ENCODE assay signal across 28 cellular contexts in genomic region chr7:42125321-42125720, GRCh38.
"Had no signal": no experiment of that assay in that cellular context is flagged by ENCODE, and none has a peak within 500 bp of the region (broad histone marks: within the 10 kb centered on the region; RNA-seq: fewer than 3 reads in every experiment).

No MANE protein-coding gene starts in this region.

- H3K27me3 Mint-ChIP-seq: activated CD4-positive, alpha-beta memory T cell treated with anti-CD3 and anti-CD28 coated beads, Interleukin-2, amount 10 ng/mL, durations not matched to agents 7 days and 5 days; activated naive CD4-positive, alpha-beta T cell treated with anti-CD3 and anti-CD28 coated beads, Interleukin-2, amount 10 ng/mL, durations not matched to agents 7 days and 5 days; activated naive CD8-positive, alpha-beta T cell treated with anti-CD3 and anti-CD28 coated beads, Interleukin-2, amount 10 ng/mL, durations not matched to agents 7 days and 5 days; dendritic cell treated with granulocyte-macrophage colony-stimulating factor and Interleukin-4, amounts not matched to agents 40 ng/mL and 50 ng/mL, for 4 days had no signal

- H3K4me1 ChIP-seq: ascending aorta, left ventricle myocardium inferior, prostate gland, stomach had no signal

- H3K27ac Mint-ChIP-seq: activated CD4-positive, alpha-beta memory T cell treated with anti-CD3 and anti-CD28 coated beads, Interleukin-2, amount 10 ng/mL, durations not matched to agents 7 days and 5 days; activated CD4-positive, alpha-beta T cell treated with anti-CD3 and anti-CD28 coated beads, Interleukin-2, amount 10 ng/mL, durations not matched to agents 7 days and 5 days; activated naive CD4-positive, alpha-beta T cell treated with anti-CD3 and anti-CD28 coated beads, Interleukin-2, amount 10 ng/mL, durations not matched to agents 7 days and 5 days; activated naive CD8-positive, alpha-beta T cell treated with anti-CD3 and anti-CD28 coated beads, Interleukin-2, amount 10 ng/mL, durations not matched to agents 7 days and 5 days; activated T-cell treated with anti-CD3 and anti-CD28 coated beads, Interleukin-2, amount 50 U/mL, for 24 hours; dendritic cell treated with granulocyte-macrophage colony-stimulating factor and Interleukin-4, amounts not matched to agents 40 ng/mL and 50 ng/mL, for 4 days; naive thymus-derived CD4-positive, alpha-beta T cell; stimulated activated memory B cell treated with anti-CD40 and anti-IgM and Interleukin-4, amounts not matched to agents 10 μg/mL and 1 μg/mL and 100 μg/mL, for 72 hours had no signal

- H3K36me3 Mint-ChIP-seq: activated naive CD4-positive, alpha-beta T cell treated with anti-CD3 and anti-CD28 coated beads, Interleukin-2, amount 10 ng/mL, durations not matched to agents 7 days and 5 days; activated naive CD8-positive, alpha-beta T cell treated with anti-CD3 and anti-CD28 coated beads, Interleukin-2, amount 10 ng/mL, durations not matched to agents 7 days and 5 days; naive thymus-derived CD4-positive, alpha-beta T cell; stimulated activated memory B cell treated with anti-CD40 and anti-IgM and Interleukin-4, amounts not matched to agents 10 μg/mL and 1 μg/mL and 100 μg/mL, for 72 hours had no signal

- H3K4me2 ChIP-seq: smooth muscle cell had no signal

- H3K27ac ChIP-seq: ascending aorta, brain microvascular endothelial cell, left ventricle myocardium inferior, ovary, prostate gland, sigmoid colon, SK-N-MC, stomach, tibial nerve, VCaP had no signal

- H3K27me3 ChIP-seq: ascending aorta, brain microvascular endothelial cell, ovary, sigmoid colon, stomach, tibial nerve had no signal

- H3K4me3 Mint-ChIP-seq: activated CD4-positive, alpha-beta memory T cell treated with anti-CD3 and anti-CD28 coated beads, Interleukin-2, amount 10 ng/mL, durations not matched to agents 7 days and 5 days; activated CD4-positive, alpha-beta T cell treated with anti-CD3 and anti-CD28 coated beads, Interleukin-2, amount 10 ng/mL, durations not matched to agents 7 days and 5 days; activated naive CD4-positive, alpha-beta T cell treated with anti-CD3 and anti-CD28 coated beads, Interleukin-2, amount 10 ng/mL, durations not matched to agents 7 days and 5 days; activated naive CD8-positive, alpha-beta T cell treated with anti-CD3 and anti-CD28 coated beads, Interleukin-2, amount 10 ng/mL, durations not matched to agents 7 days and 5 days; activated T-cell treated with anti-CD3 and anti-CD28 coated beads, Interleukin-2, amount 50 U/mL, for 24 hours; dendritic cell treated with granulocyte-macrophage colony-stimulating factor and Interleukin-4, amounts not matched to agents 40 ng/mL and 50 ng/mL, for 4 days; naive thymus-derived CD4-positive, alpha-beta T cell; stimulated activated memory B cell treated with anti-CD40 and anti-IgM and Interleukin-4, amounts not matched to agents 10 μg/mL and 1 μg/mL and 100 μg/mL, for 72 hours had no signal

- H3K4me1 Mint-ChIP-seq: activated CD4-positive, alpha-beta memory T cell treated with anti-CD3 and anti-CD28 coated beads, Interleukin-2, amount 10 ng/mL, durations not matched to agents 7 days and 5 days; activated naive CD4-positive, alpha-beta T cell treated with anti-CD3 and anti-CD28 coated beads, Interleukin-2, amount 10 ng/mL, durations not matched to agents 7 days and 5 days; stimulated activated memory B cell treated with anti-CD40 and anti-IgM and Interleukin-4, amounts not matched to agents 10 μg/mL and 1 μg/mL and 100 μg/mL, for 72 hours had no signal

- H3K36me3 ChIP-seq: ascending aorta, brain microvascular endothelial cell, left ventricle myocardium inferior, ovary, prostate gland, sigmoid colon, stomach had no signal

- ATAC-seq: naive thymus-derived CD4-positive, alpha-beta T cell; stimulated activated memory B cell treated with anti-CD40 and anti-IgM and Interleukin-4, amounts not matched to agents 10 μg/mL and 1 μg/mL and 100 μg/mL, for 72 hours had no signal

- H3K4me3 ChIP-seq: ascending aorta, left ventricle myocardium inferior, lung, ovary, prostate gland, sigmoid colon, SK-N-MC, smooth muscle cell, stomach, tibial nerve had no signal

- DNase-seq: activated CD4-positive, alpha-beta memory T cell treated with anti-CD3 and anti-CD28 coated beads, Interleukin-2, amount 10 ng/mL, durations not matched to agents 7 days and 5 days; activated CD4-positive, alpha-beta T cell treated with anti-CD3 and anti-CD28 coated beads, Interleukin-2, amount 10 ng/mL, durations not matched to agents 7 days and 5 days; activated CD4-positive, CD25-positive, alpha-beta regulatory T cell treated with anti-CD3 and anti-CD28 coated beads, Interleukin-2, amount 50 U/mL, for 72 hours; activated CD8-positive, alpha-beta memory T cell treated with anti-CD3 and anti-CD28 coated beads, Interleukin-2, amount 50 U/mL, for 48 hours; activated gamma-delta T cell; activated naive CD4-positive, alpha-beta T cell treated with anti-CD3 and anti-CD28 coated beads, Interleukin-2, amount 10 ng/mL, durations not matched to agents 7 days and 5 days; activated naive CD8-positive, alpha-beta T cell treated with anti-CD3 and anti-CD28 coated beads, Interleukin-2, amount 10 ng/mL, durations not matched to agents 7 days and 5 days; activated T-cell treated with anti-CD3 and anti-CD28 coated beads, Interleukin-2, amount 50 U/mL, for 24 hours; brain microvascular endothelial cell; central memory CD4-positive, alpha-beta T cell; effector CD8-positive, alpha-beta T cell; left ventricle myocardium inferior; naive thymus-derived CD4-positive, alpha-beta T cell; ovary; sigmoid colon; stimulated activated CD4-positive, alpha-beta T cell treated with anti-CD3 and anti-CD28 coated beads, Interleukin-1b, Interleukin-23, amount 100 ng/mL, for 48 hours; stimulated activated CD4-positive, alpha-beta T cell treated with anti-CD3 and anti-CD28 coated beads, Interleukin-4, amount 100 ng/mL, for 4 hours; stimulated activated CD8-positive, alpha-beta memory T cell treated with anti-CD3 and anti-CD28 coated beads, Interleukin-4, amount 100 ng/mL, for 48 hours; stomach had no signal

- H3K9me3 Mint-ChIP-seq: activated CD4-positive, alpha-beta memory T cell treated with anti-CD3 and anti-CD28 coated beads, Interleukin-2, amount 10 ng/mL, durations not matched to agents 7 days and 5 days; activated CD4-positive, alpha-beta T cell treated with anti-CD3 and anti-CD28 coated beads, Interleukin-2, amount 10 ng/mL, durations not matched to agents 7 days and 5 days; activated naive CD4-positive, alpha-beta T cell treated with anti-CD3 and anti-CD28 coated beads, Interleukin-2, amount 10 ng/mL, durations not matched to agents 7 days and 5 days; activated naive CD8-positive, alpha-beta T cell treated with anti-CD3 and anti-CD28 coated beads, Interleukin-2, amount 10 ng/mL, durations not matched to agents 7 days and 5 days; activated T-cell treated with anti-CD3 and anti-CD28 coated beads, Interleukin-2, amount 50 U/mL, for 24 hours; dendritic cell treated with granulocyte-macrophage colony-stimulating factor and Interleukin-4, amounts not matched to agents 40 ng/mL and 50 ng/mL, for 4 days had no signal

- H3K9me3 ChIP-seq: ascending aorta, ovary, prostate gland, sigmoid colon, stomach had no signal
